1 cellular context compared by ENCODE assay signal in the genomic region with DNA sequence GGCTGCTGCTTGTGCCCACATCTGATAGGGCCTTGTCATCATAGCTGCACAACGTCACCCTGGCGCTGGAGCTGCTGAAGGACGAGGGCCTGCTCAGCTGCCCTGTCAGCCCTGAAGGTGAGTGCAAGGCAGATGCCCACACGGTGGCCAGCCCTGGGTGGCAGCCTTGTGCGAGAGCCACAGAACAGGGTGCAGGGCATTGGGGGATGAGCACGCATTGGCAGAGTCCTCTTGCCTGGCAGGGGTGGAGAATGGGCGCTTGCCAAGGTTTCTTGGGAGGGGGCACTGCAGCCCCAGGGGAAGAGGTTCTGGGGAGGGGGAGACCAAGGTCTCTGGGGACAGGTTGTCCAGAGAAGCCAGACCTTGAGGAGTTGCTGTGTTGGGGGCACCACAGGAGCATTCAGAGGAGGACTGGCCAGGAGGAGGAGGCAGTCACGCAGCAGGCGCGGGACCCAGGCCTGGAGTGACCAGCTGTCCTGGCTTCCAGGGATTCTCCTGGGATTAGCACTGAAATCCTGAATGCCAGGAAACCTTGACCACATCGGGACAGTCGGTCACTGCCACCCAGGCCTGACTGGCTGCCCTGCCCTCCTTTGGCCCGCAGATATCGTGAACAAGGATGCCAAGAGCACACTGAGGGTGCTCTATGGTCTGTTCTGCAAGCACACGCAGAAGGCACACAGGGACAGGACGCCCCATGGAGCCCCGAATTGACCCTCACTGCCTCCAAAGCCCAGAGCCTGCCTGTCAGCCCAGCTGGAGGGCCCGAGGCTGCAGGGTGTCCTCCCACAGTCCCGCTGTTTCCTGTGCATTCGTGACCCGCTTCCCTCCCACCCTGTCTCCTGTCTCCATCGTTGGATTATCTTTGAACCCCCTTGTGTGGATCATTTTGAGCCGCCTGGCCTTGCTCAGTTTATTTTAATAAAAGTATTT.
TF ChIP-seq lines count a peak whose summit lies in the region.

No MANE protein-coding gene starts in this region.

TF ChIP-seq in WTC11, 78 proteins besides CTCF, POLR2A, EP300 and RAD21:
- no peak for TF ChIP-seq ERG (CRISPR knock-in tag; IDR thresholded peaks at IDR 0.05)
- no peak for TF ChIP-seq SOX15 (CRISPR knock-in tag; IDR thresholded peaks at IDR 0.05)
- TF ChIP-seq ZNF396 (CRISPR knock-in tag; IDR thresholded peaks at IDR 0.05; ENCODE audit: borderline replicate concordance): no peak
- TF ChIP-seq GABPB1 (CRISPR knock-in tag; IDR thresholded peaks at IDR 0.05): no peak
- TF ChIP-seq CREM (CRISPR knock-in tag; IDR thresholded peaks at IDR 0.05): no peak
- TF ChIP-seq ETV6 (CRISPR knock-in tag; IDR thresholded peaks at IDR 0.05): no peak
- TF ChIP-seq AFF4 (CRISPR knock-in tag; IDR thresholded peaks at IDR 0.05; ENCODE audit: borderline replicate concordance): no peak
- TF ChIP-seq ZNF121 (CRISPR knock-in tag; IDR thresholded peaks at IDR 0.05): no peak
- no peak for TF ChIP-seq ZNF425 (CRISPR knock-in tag; conservative IDR thresholded peaks at IDR 0.05)
